In the genomic region with DNA sequence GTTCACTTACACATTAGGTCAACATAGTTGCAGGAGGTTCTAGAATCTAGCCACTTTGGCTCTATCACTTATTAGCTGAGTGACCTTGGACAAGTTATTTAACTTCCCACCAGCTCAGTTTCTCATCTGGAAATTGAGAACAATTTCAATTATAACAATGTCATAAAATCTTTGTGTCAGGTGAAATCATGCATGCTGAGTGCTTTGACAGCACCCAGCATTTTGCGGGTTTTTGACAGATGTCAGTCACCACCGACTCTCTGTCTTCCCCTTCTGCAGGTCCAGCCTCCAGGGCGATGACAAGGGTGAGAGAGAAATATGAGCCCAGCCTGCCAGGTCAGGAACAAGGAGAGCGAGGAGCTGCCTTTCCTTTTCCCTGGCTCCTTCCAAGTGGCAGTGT, we compare ENCODE assay signal across 23 cellular contexts.
A peak's percentile ranks its signal among the peaks of the same experiment; 100 is the strongest.
DNase-seq lines count a peak whose midpoint lies in the region; ATAC-seq and TF ChIP-seq lines count a peak whose summit lies in the region.
"Had no signal": no experiment of that assay in that cellular context is flagged by ENCODE, and none has a peak within 500 bp of the region (broad histone marks: within the 10 kb centered on the region; RNA-seq: fewer than 3 reads in every experiment).

No MANE protein-coding gene starts in this region.

- H3K27ac ChIP-seq in IMR-90 (ENCODE audit: insufficient read depth, low read length), result no peak overlapping the region
- no peak overlapping the region for H3K27ac ChIP-seq in neural cell (ENCODE audit: low read length)
- no peak overlapping the region for H3K27ac ChIP-seq in naive thymus-derived CD4-positive, alpha-beta T cell (ENCODE audit: low read depth, low read length)
- H3K27ac ChIP-seq: BLaER1 had no signal

- H3K4me3 Mint-ChIP-seq in naive thymus-derived CD4-positive, alpha-beta T cell, result no peak overlapping the region
- H3K4me3 Mint-ChIP-seq: CD14-positive monocyte; CD4-positive, CD25-positive, alpha-beta regulatory T cell; CD8-positive, alpha-beta memory T cell had no signal

- H3K4ac ChIP-seq in IMR-90 (ENCODE audit: low read depth, low read length), result no peak overlapping the region

- TF ChIP-seq POLR2A in IMR-90 (IDR thresholded peaks at IDR 0.05; ENCODE audit: low read depth, low read length), result no peak

- 0 out of 2 replicates have a peak overlapping the region, but pooled peaks have one; percentile 37 for H3K23ac ChIP-seq in IMR-90 (ENCODE audit: low read depth, low read length)

- no peaks in the 10 kb centered on the region for H3K79me1 ChIP-seq in IMR-90 (ENCODE audit: low read depth in 1 of 2, low read length in 2 of 2)

- DNase-seq in IMR-90 (no peak), islet precursor cell (peak; percentile 54), amygdala (lab: John Stamatoyannopoulos, UW) (no peak)
- DNase-seq in naive thymus-derived CD4-positive, alpha-beta T cell, result no peak
- DNase-seq: 8988T; ACHN; BE2C; C1 segment of cervical spinal cord; CD4-positive, alpha-beta memory T cell; CD4-positive, CD25-positive, alpha-beta regulatory T cell; CD8-positive, alpha-beta memory T cell; COR-L47; DMS 273 treated with DMSO at 0.1 percent for 48 hours; DMS153; DMS53; DMS79; DND-41; EL; GDM1 had no signal

- BruUV-seq in IMR-90 (replicated peaks; lab: Mats Ljungman, UMichigan), result no TSS peak

- H3K36me3 Mint-ChIP-seq in naive thymus-derived CD4-positive, alpha-beta T cell, result no peaks in the 10 kb centered on the region
- H3K36me3 Mint-ChIP-seq: CD14-positive monocyte; CD4-positive, alpha-beta memory T cell; CD4-positive, CD25-positive, alpha-beta regulatory T cell; CD8-positive, alpha-beta memory T cell had no signal

- peaks cover 4% of the 10 kb centered on the region; the same call in 1 of the 2 replicates for H3K4me1 ChIP-seq in IMR-90 (ENCODE audit: control insufficient read depth, insufficient read depth, low read length)
- no peaks in the 10 kb centered on the region for H3K4me1 ChIP-seq in naive thymus-derived CD4-positive, alpha-beta T cell (ENCODE audit: control insufficient read depth in 2 of 2, insufficient read depth in 2 of 2, low read length in 2 of 2)
- H3K4me1 ChIP-seq: BE2C, BLaER1 had no signal

- intact Hi-C loops in IMR-90 (cut with micrococcal nuclease), result no loop called here
- intact Hi-C loops in naive thymus-derived CD4-positive, alpha-beta T cell (cut with micrococcal nuclease), result no loop called here

- H3K4me1 Mint-ChIP-seq in naive thymus-derived CD4-positive, alpha-beta T cell, result no peaks in the 10 kb centered on the region
- H3K4me1 Mint-ChIP-seq: CD14-positive monocyte; CD4-positive, alpha-beta memory T cell; CD4-positive, CD25-positive, alpha-beta regulatory T cell; CD8-positive, alpha-beta memory T cell had no signal

- H4K20me1 ChIP-seq in IMR-90 (ENCODE audit: insufficient read depth, low read length) (no peaks in the 10 kb centered on the region), neural cell (ENCODE audit: insufficient read depth) (no peaks in the 10 kb centered on the region)
- H4K20me1 ChIP-seq: BLaER1 had no signal

- H3K9me3 Mint-ChIP-seq in naive thymus-derived CD4-positive, alpha-beta T cell, result peaks cover 0 to 4% (median 2%) of the 10 kb centered on the region in 11 donors

- H3K27ac Mint-ChIP-seq in naive thymus-derived CD4-positive, alpha-beta T cell, result no peak overlapping the region
- H3K27ac Mint-ChIP-seq: CD14-positive monocyte; CD4-positive, alpha-beta memory T cell; CD4-positive, CD25-positive, alpha-beta regulatory T cell; CD8-positive, alpha-beta memory T cell had no signal

- H3K9ac ChIP-seq in IMR-90 (ENCODE audit: low read depth, low read length), result no peak overlapping the region
- H3K9ac ChIP-seq in neural cell (ENCODE audit: low read length), result no peak overlapping the region
- H3K9ac ChIP-seq: BLaER1 had no signal

- no CpG with 5 or more reads among the region's 4 CpGs for WGBS in IMR-90 (ENCODE audit: extremely low coverage in 2 of 2, insufficient read length in 1 of 2), 2 experiments

- CTCF ChIA-PET in IMR-90 (lab: Yijun Ruan, JAX), result interaction anchor here (1.2 kb wide), 1 partner anchor 21 kb away, joined by 3 read pairs; no protein-coding TSS in a partner anchor
- CTCF ChIA-PET in naive thymus-derived CD4-positive, alpha-beta T cell (lab: Charles Lee), result no interaction called here

- H2BK5ac ChIP-seq in IMR-90 (ENCODE audit: low read depth, low read length, poor library complexity, severe bottlenecking), result no peak overlapping the region

- H3K4me2 ChIP-seq in IMR-90 (ENCODE audit: low read depth, low read length), result no peak overlapping the region
- H3K4me2 ChIP-seq in neural cell (ENCODE audit: low read length), result no peak overlapping the region
- H3K4me2 ChIP-seq: BLaER1 had no signal

- H2BK120ac ChIP-seq in IMR-90 (ENCODE audit: low read depth, low read length), result peak overlapping the region; percentile 45; the same call in 1 of the 2 replicates

- no peak overlapping the region for H3K56ac ChIP-seq in IMR-90 (ENCODE audit: extremely low read depth, insufficient read depth, low read length)

- H3K9me1 ChIP-seq in IMR-90 (ENCODE audit: insufficient read depth, low read length), result peaks cover 2% of the 10 kb centered on the region; the same call in 1 of the 2 replicates

- H4K91ac ChIP-seq in IMR-90 (ENCODE audit: insufficient read depth, low read depth, low read length), result no peak overlapping the region

- ATAC-seq in IMR-90 (ENCODE audit: low read depth), result no peak
- ATAC-seq in naive thymus-derived CD4-positive, alpha-beta T cell, result no peak
- ATAC-seq: GM12878 had no signal

- in situ Hi-C loops in IMR-90 (cut with MboI; ENCODE audit: low sequenced_read_pairs), result no loop called here

- H3K79me2 ChIP-seq in neural cell (replicated peaks; ENCODE audit: insufficient read depth, low read length), result no peaks in the 10 kb centered on the region

- H3K27me3 Mint-ChIP-seq in naive thymus-derived CD4-positive, alpha-beta T cell, result no peaks in the 10 kb centered on the region
- H3K27me3 Mint-ChIP-seq: CD4-positive, alpha-beta memory T cell; CD4-positive, CD25-positive, alpha-beta regulatory T cell had no signal

- no peak for TF ChIP-seq RAD21 in IMR-90 (IDR thresholded peaks at IDR 0.05; ENCODE audit: low read length)
- TF ChIP-seq RAD21 in neural cell (conservative IDR thresholded peaks at IDR 0.05), result no peak

- no peaks in the 10 kb centered on the region for H3K9me2 ChIP-seq in neural cell (ENCODE audit: insufficient read depth, low read length)

- H3K14ac ChIP-seq in IMR-90 (replicated peaks; ENCODE audit: low read depth, low read length), result 0 out of 2 replicates have a peak overlapping the region, but pooled peaks have one; percentile 26

- peak; percentile 89 for TF ChIP-seq EP300 in neural cell (conservative IDR thresholded peaks at IDR 0.05; ENCODE audit: poor library complexity, severe bottlenecking)

- H3K9me3 ChIP-seq in IMR-90 (ENCODE audit: control insufficient read depth, insufficient read depth, low read length) (no peaks in the 10 kb centered on the region), neural cell (ENCODE audit: low read length) (no peaks in the 10 kb centered on the region)
- no peaks in the 10 kb centered on the region for H3K9me3 ChIP-seq in naive thymus-derived CD4-positive, alpha-beta T cell (ENCODE audit: control insufficient read depth in 2 of 3, low read length in 3 of 3)
- H3K9me3 ChIP-seq: BE2C, BLaER1 had no signal

- no peak overlapping the region; the same call in 1 of the 2 replicates for H2BK20ac ChIP-seq in IMR-90 (ENCODE audit: low read depth, low read length)

- no peak overlapping the region for H4K8ac ChIP-seq in IMR-90 (ENCODE audit: low read depth in 2 of 2, low read length in 2 of 2)

- H2AK9ac ChIP-seq in IMR-90 (replicated peaks; ENCODE audit: low read depth, low read length, poor library complexity), result no peak overlapping the region

- no peak overlapping the region for H4K5ac ChIP-seq in IMR-90 (ENCODE audit: low read depth, low read length)

- dilution Hi-C loops in IMR-90 (cut with HindIII; ENCODE audit: low sequenced_read_pairs, unreplicated experiment), result no loop called here

- no peaks in the 10 kb centered on the region for H3K27me3 ChIP-seq in IMR-90 (ENCODE audit: control insufficient read depth, insufficient read depth, low read length)
- no peaks in the 10 kb centered on the region for H3K27me3 ChIP-seq in neural cell (ENCODE audit: insufficient read depth, low read depth, low read length)
- no peaks in the 10 kb centered on the region for H3K27me3 ChIP-seq in naive thymus-derived CD4-positive, alpha-beta T cell (ENCODE audit: control insufficient read depth in 2 of 2, insufficient read depth in 2 of 2, low read length in 2 of 2)
- H3K27me3 ChIP-seq: BE2C, BLaER1 had no signal

- H2AFZ ChIP-seq in IMR-90 (replicated peaks; ENCODE audit: low read length, poor library complexity) (peak overlapping the region; percentile 53), neural cell (ENCODE audit: low read depth, low read length) (no peak overlapping the region)

- no peak overlapping the region for H2BK15ac ChIP-seq in IMR-90 (ENCODE audit: low read depth, low read length)

- H3F3A ChIP-seq in neural cell (ENCODE audit: insufficient read depth, low read length, poor library complexity, severe bottlenecking), result no peaks in the 10 kb centered on the region

- no peak for TF ChIP-seq CTCF in IMR-90 (conservative IDR thresholded peaks at IDR 0.05; ENCODE audit: low read depth, low read length)
- TF ChIP-seq CTCF in neural cell (IDR thresholded peaks at IDR 0.05; ENCODE audit: poor library complexity, severe bottlenecking), result no peak

- no peak overlapping the region for H3K18ac ChIP-seq in IMR-90 (ENCODE audit: low read depth, low read length)

- POLR2A ChIA-PET in IMR-90 (lab: Charles Lee; ENCODE audit: unreplicated experiment), result no interaction called here
- POLR2A ChIA-PET in naive thymus-derived CD4-positive, alpha-beta T cell (lab: Charles Lee), result no interaction called here

- H2AK5ac ChIP-seq in IMR-90 (ENCODE audit: low read depth, low read length), result 0 out of 2 replicates have a peak overlapping the region, but pooled peaks have one; percentile 10

- no peak overlapping the region for H3K4me3 ChIP-seq in IMR-90 (ENCODE audit: insufficient read depth, low read depth, low read length)
- H3K4me3 ChIP-seq in neural cell (ENCODE audit: low read length), result no peak overlapping the region
- no peak overlapping the region for H3K4me3 ChIP-seq in naive thymus-derived CD4-positive, alpha-beta T cell (ENCODE audit: low read length)
- H3K4me3 ChIP-seq: BLaER1, GM12878 had no signal

- H3K36me3 ChIP-seq in IMR-90 (ENCODE audit: control insufficient read depth, insufficient read depth, low read length) (no peaks in the 10 kb centered on the region), neural cell (ENCODE audit: insufficient read depth, low read length) (no peaks in the 10 kb centered on the region)
- H3K36me3 ChIP-seq in naive thymus-derived CD4-positive, alpha-beta T cell (ENCODE audit: control insufficient read depth in 2 of 3, insufficient read depth in 3 of 3, low read length in 3 of 3), result no peaks in the 10 kb centered on the region
- H3K36me3 ChIP-seq: BE2C, BLaER1 had no signal

TF ChIP-seq in IMR-90, 13 proteins besides CTCF, POLR2A, EP300 and RAD21 (continues in another document):
- TF ChIP-seq MXI1 (IDR thresholded peaks at IDR 0.05; ENCODE audit: borderline replicate concordance, low read depth, low read length), result no peak
- TF ChIP-seq RFX5 (IDR thresholded peaks at IDR 0.05; ENCODE audit: low read depth, low read length), result no peak

TF ChIP-seq in neural cell, 6 proteins besides CTCF, POLR2A, EP300 and RAD21:
- TF ChIP-seq EZH2 (IDR thresholded peaks at IDR 0.05; ENCODE audit: borderline replicate concordance, insufficient read depth, low read length, poor library complexity, severe bottlenecking), result no peak
- peak; percentile 53 for TF ChIP-seq POLR2AphosphoS5 (IDR thresholded peaks at IDR 0.05)
